Comparison of ENCODE assay signal across 7 cellular contexts in genomic region chr6:145111407-145111806, GRCh38.
A peak's percentile ranks its signal among the peaks of the same experiment; 100 is the strongest.
DNase-seq lines count a peak whose midpoint lies in the region; ATAC-seq and TF ChIP-seq lines count a peak whose summit lies in the region.
"Not testable (repeated sequence)": the region's sequence is repeated elsewhere in the genome, so short reads cannot be mapped to it uniquely, and the experiment has no call there.

No MANE protein-coding gene starts in this region.

- H3K36me3 Mint-ChIP-seq in MCF 10A (ENCODE audit: insufficient read depth, unreplicated experiment): not testable (repeated sequence)

- H3K4me3 ChIP-seq in LNCaP clone FGC (ENCODE audit: low read depth, low read length); RWPE2 (ENCODE audit: severe bottlenecking); epithelial cell of esophagus (ENCODE audit: low read length); esophagus squamous epithelium; stomach: not testable (repeated sequence)

- peaks cover 26% of the 10 kb centered on the region for H3K4me1 ChIP-seq in RWPE2 (ENCODE audit: insufficient read depth, poor library complexity, severe bottlenecking)
- H3K4me1 ChIP-seq in esophagus squamous epithelium: peaks cover 0 to 41% (median 8%) of the 10 kb centered on the region in 3 donors
- H3K4me1 ChIP-seq in stomach: peaks cover 0 to 24% (median 6%) of the 10 kb centered on the region in 4 donors

- WGBS in esophagus squamous epithelium, 2 donors: 27 to 42% methylated on average over 2 of the region's 2 CpGs
- 52 to 62% (median 58%) methylated on average over 2 of the region's 2 CpGs for WGBS in stomach, 5 donors

- CTCF ChIA-PET in MCF 10A (lab: Yijun Ruan, JAX): not testable (repeated sequence)

- POLR2A ChIA-PET in MCF 10A (lab: Yijun Ruan, JAX): interaction anchor here (1.1 kb wide), 1 partner anchor 64 kb away, joined by 3 read pairs; no protein-coding TSS in a partner anchor

- not testable (repeated sequence) for H3K27me3 ChIP-seq in RWPE2 (ENCODE audit: insufficient read depth, poor library complexity, severe bottlenecking); esophagus squamous epithelium; stomach

- not testable (repeated sequence) for BruUV-seq in MCF 10A (replicated peaks; lab: Mats Ljungman, UMichigan)

- TF ChIP-seq POLR2A in esophagus squamous epithelium (IDR thresholded peaks at IDR 0.05); stomach (IDR thresholded peaks at IDR 0.05): not testable (repeated sequence)

- H3K4me1 Mint-ChIP-seq in MCF 10A (ENCODE audit: insufficient read depth, unreplicated experiment): peaks cover 22% of the 10 kb centered on the region

- intact Hi-C loops in MCF 10A (cut with micrococcal nuclease); esophagus squamous epithelium (cut with DNase I); stomach (cut with DNase I; ENCODE audit: low total_unique reads): not testable (repeated sequence)

- H3K27ac Mint-ChIP-seq in MCF 10A (ENCODE audit: low read depth, unreplicated experiment): peak overlapping the region; percentile 11

- H3K9me3 Mint-ChIP-seq in MCF 10A (ENCODE audit: unreplicated experiment): peaks cover 13% of the 10 kb centered on the region

- not testable (repeated sequence) for H3K9me3 ChIP-seq in RWPE2 (ENCODE audit: severe bottlenecking); esophagus squamous epithelium; stomach

- TF ChIP-seq EP300 in stomach (IDR thresholded peaks at IDR 0.05): not testable (repeated sequence)

- H3K4me3 Mint-ChIP-seq in MCF 10A (ENCODE audit: unreplicated experiment): not testable (repeated sequence)

- H3K27ac ChIP-seq in RWPE2 (ENCODE audit: poor library complexity, severe bottlenecking): peak overlapping the region; percentile 73
- peak overlapping the region in 3 of 4 donors; percentile 48 to 80 (median 68) for H3K27ac ChIP-seq in esophagus squamous epithelium
- peak overlapping the region in 3 of 5 donors; percentile 49 to 82 (median 70) for H3K27ac ChIP-seq in stomach

- DNase-seq in LNCaP clone FGC (ENCODE audit: low read depth) (peak; percentile 80), epithelial cell of esophagus (ENCODE audit: low read depth) (peak; percentile 74), kidney tubule cell (ENCODE audit: low spot score) (peak; percentile 10)
- DNase-seq in RWPE2 (ENCODE audit: low spot score); MCF 10A (ENCODE audit: unreplicated experiment); esophagus squamous epithelium (lab: John Stamatoyannopoulos, UW); stomach: not testable (repeated sequence)

- ATAC-seq in RWPE2 (ENCODE audit: low read depth): not testable (repeated sequence)

- not testable (repeated sequence) for TF ChIP-seq CTCF in LNCaP clone FGC (IDR thresholded peaks at IDR 0.05; ENCODE audit: control insufficient read depth, extremely low read depth, insufficient read depth); RWPE2 (IDR thresholded peaks at IDR 0.05; ENCODE audit: poor library complexity, severe bottlenecking); MCF 10A (IDR thresholded peaks at IDR 0.05; ENCODE audit: unreplicated experiment); epithelial cell of esophagus (IDR thresholded peaks at IDR 0.05; ENCODE audit: insufficient read depth, low read depth, low read length, missing control alignments); esophagus squamous epithelium (IDR thresholded peaks at IDR 0.05); stomach (IDR thresholded peaks at IDR 0.05)

- not testable (repeated sequence) for H3K36me3 ChIP-seq in RWPE2 (ENCODE audit: low read depth); esophagus squamous epithelium; stomach

- H3K27me3 Mint-ChIP-seq in MCF 10A (ENCODE audit: insufficient read depth, unreplicated experiment): not testable (repeated sequence)
